Comparison of ENCODE assay signal across 10 cellular contexts in genomic region chr1:207838156-207839082, GRCh38.
DNase-seq lines count a peak whose midpoint lies in the region; FAIRE-seq and TF ChIP-seq lines count a peak whose summit lies in the region.
"Had no signal": no experiment of that assay in that cellular context is flagged by ENCODE, and none has a peak within 500 bp of the region (broad histone marks: within the 10 kb centered on the region; RNA-seq: fewer than 3 reads in every experiment).

No MANE protein-coding gene starts in this region.

- TF ChIP-seq POLR2A in GM12892 (IDR thresholded peaks at IDR 0.05; ENCODE audit: low read depth, low read length): no peak
- TF ChIP-seq POLR2A in erythroblast (IDR thresholded peaks at IDR 0.05; ENCODE audit: low read length): no peak

- H3K27me3 Mint-ChIP-seq in activated CD4-positive, alpha-beta memory T cell treated with anti-CD3 and anti-CD28 coated beads for 36 hours: no peaks in the 10 kb centered on the region
- H3K27me3 Mint-ChIP-seq in dendritic cell treated with granulocyte-macrophage colony-stimulating factor and Interleukin-4, amounts not matched to agents 40 ng/mL and 50 ng/mL, for 4 days: no peaks in the 10 kb centered on the region

- H3K27ac Mint-ChIP-seq in activated CD4-positive, alpha-beta memory T cell treated with anti-CD3 and anti-CD28 coated beads for 36 hours: peak overlapping the region; percentile 56
- peak overlapping the region; percentile 3 for H3K27ac Mint-ChIP-seq in dendritic cell treated with granulocyte-macrophage colony-stimulating factor and Interleukin-4, amounts not matched to agents 40 ng/mL and 50 ng/mL, for 4 days

- H3K27me3 ChIP-seq in mesenchymal stem cell (ENCODE audit: control insufficient read depth in 1 of 2, insufficient read depth in 1 of 2, low read length in 2 of 2) (no peaks in the 10 kb centered on the region), H7 (ENCODE audit: control insufficient read depth, insufficient read depth, low read length) (no peaks in the 10 kb centered on the region; the same call in 1 of the 2 replicates)

- peaks cover 14% of the 10 kb centered on the region for H3K79me1 ChIP-seq in mesenchymal stem cell (replicated peaks; ENCODE audit: low read length, poor library complexity, severe bottlenecking)

- no peak overlapping the region for H2AK5ac ChIP-seq in mesenchymal stem cell (ENCODE audit: low read length, severe bottlenecking)

- H4K91ac ChIP-seq in mesenchymal stem cell (ENCODE audit: low read length): no peak overlapping the region

- H3K4me3 ChIP-seq in mesenchymal stem cell (ENCODE audit: insufficient read depth in 1 of 2, low read depth in 1 of 2, low read length in 2 of 2) (no peak overlapping the region), H7 (ENCODE audit: insufficient read depth, low read depth, low read length) (no peak overlapping the region)

- peak overlapping the region; percentile 14 to 26 for H3K18ac ChIP-seq in mesenchymal stem cell (ENCODE audit: low read depth in 1 of 2, low read length in 2 of 2)

- no peaks in the 10 kb centered on the region for H3K9me3 Mint-ChIP-seq in activated CD4-positive, alpha-beta memory T cell treated with anti-CD3 and anti-CD28 coated beads for 36 hours
- H3K9me3 Mint-ChIP-seq in dendritic cell treated with granulocyte-macrophage colony-stimulating factor and Interleukin-4, amounts not matched to agents 40 ng/mL and 50 ng/mL, for 4 days: no peaks in the 10 kb centered on the region

- H2BK15ac ChIP-seq in mesenchymal stem cell (ENCODE audit: low read depth, poor library complexity, severe bottlenecking): no peak overlapping the region

- H2BK120ac ChIP-seq in mesenchymal stem cell (ENCODE audit: low read depth, low read length): no peak overlapping the region

- CTCF ChIA-PET in activated CD4-positive, alpha-beta memory T cell treated with anti-CD3 and anti-CD28 coated beads for 36 hours (lab: Charles Lee): interaction anchor here (0.8 to 6.2 kb wide), 7 partner anchors 9 to 125 kb away, joined by 3 to 43 read pairs (median 5); no protein-coding TSS in a partner anchor

- H3K4me1 Mint-ChIP-seq in activated CD4-positive, alpha-beta memory T cell treated with anti-CD3 and anti-CD28 coated beads for 36 hours (ENCODE audit: low read depth): peaks cover 69% of the 10 kb centered on the region
- peaks cover 76% of the 10 kb centered on the region for H3K4me1 Mint-ChIP-seq in dendritic cell treated with granulocyte-macrophage colony-stimulating factor and Interleukin-4, amounts not matched to agents 40 ng/mL and 50 ng/mL, for 4 days (ENCODE audit: low read depth)

- no peak overlapping the region for H2BK5ac ChIP-seq in mesenchymal stem cell (ENCODE audit: low read depth, low read length, poor library complexity, severe bottlenecking)

- peaks cover 13% of the 10 kb centered on the region for H3K36me3 Mint-ChIP-seq in activated CD4-positive, alpha-beta memory T cell treated with anti-CD3 and anti-CD28 coated beads for 36 hours
- H3K36me3 Mint-ChIP-seq in dendritic cell treated with granulocyte-macrophage colony-stimulating factor and Interleukin-4, amounts not matched to agents 40 ng/mL and 50 ng/mL, for 4 days (ENCODE audit: low read depth): peaks cover 69% of the 10 kb centered on the region

- H3K4ac ChIP-seq in mesenchymal stem cell (ENCODE audit: low read depth in 1 of 2, low read length in 2 of 2): no peak overlapping the region

- H3K27ac ChIP-seq in mesenchymal stem cell (ENCODE audit: low read length, poor library complexity, severe bottlenecking) (no peak overlapping the region), substantia nigra (ENCODE audit: low read depth, low read length, poor library complexity, severe bottlenecking) (peak overlapping the region; percentile 51)

- H3K4me1 ChIP-seq in mesenchymal stem cell (ENCODE audit: control insufficient read depth, insufficient read depth, low read depth, low read length): peaks cover 1% of the 10 kb centered on the region

- POLR2A ChIA-PET in activated CD4-positive, alpha-beta memory T cell treated with anti-CD3 and anti-CD28 coated beads for 36 hours (lab: Charles Lee): interaction anchor here (0.8 to 0.9 kb wide), 2 partner anchors 20 to 38 kb away, joined by 3 read pairs; no protein-coding TSS in a partner anchor

- H2AFZ ChIP-seq in mesenchymal stem cell (ENCODE audit: low read depth, low read length): no peak overlapping the region

- peaks cover 0 to 3% of the 10 kb centered on the region in 2 experiments for H3K36me3 ChIP-seq in mesenchymal stem cell (ENCODE audit: control insufficient read depth in 1 of 2, insufficient read depth in 2 of 2, low read depth in 1 of 2, low read length in 2 of 2)
- no peaks in the 10 kb centered on the region for H3K36me3 ChIP-seq in H7 (replicated peaks; ENCODE audit: control insufficient read depth, insufficient read depth, low read length)

- intact Hi-C loops in activated CD4-positive, alpha-beta memory T cell treated with anti-CD3 and anti-CD28 coated beads for 36 hours (cut with micrococcal nuclease): no loop called here
- intact Hi-C loops in dendritic cell treated with granulocyte-macrophage colony-stimulating factor and Interleukin-4, amounts not matched to agents 40 ng/mL and 50 ng/mL, for 4 days (cut with micrococcal nuclease): no loop called here

- H3K9me3 ChIP-seq in mesenchymal stem cell (ENCODE audit: control insufficient read depth, low read length): no peaks in the 10 kb centered on the region

- no peak overlapping the region for H4K8ac ChIP-seq in mesenchymal stem cell (ENCODE audit: low read length)

- no peak for DNase-seq in activated CD4-positive, alpha-beta memory T cell treated with anti-CD3 and anti-CD28 coated beads for 36 hours
- DNase-seq in mesenchymal stem cell: no peak
- peak in 27 of 49 donors; percentile 19 to 82 (median 51) for DNase-seq in substantia nigra (lab: John Stamatoyannopoulos, UW)
- DNase-seq in H7: no peak
- DNase-seq in GM12892 (ENCODE audit: insufficient read length): no peak
- DNase-seq in erythroblast (lab: John Stamatoyannopoulos, UW): no peak
- DNase-seq: IMR-90 had no signal

- H2BK12ac ChIP-seq in mesenchymal stem cell (ENCODE audit: low read length in 2 of 2): no peak overlapping the region

- no peak overlapping the region for H3K9ac ChIP-seq in mesenchymal stem cell (ENCODE audit: low read length)

- no peak overlapping the region for H3K4me2 ChIP-seq in mesenchymal stem cell (ENCODE audit: low read length, poor library complexity, severe bottlenecking)

- peak overlapping the region in 1 of 2 experiments; percentile 9 for H3K23ac ChIP-seq in mesenchymal stem cell (ENCODE audit: low read length in 2 of 2)

- FAIRE-seq in GM12892 (lab: Jason Lieb, UNC): no peak
- FAIRE-seq: frontal cortex, H54 had no signal

- peak overlapping the region in 1 of 2 experiments; percentile 80 for H3K14ac ChIP-seq in mesenchymal stem cell (ENCODE audit: low read length in 2 of 2)

- no peak overlapping the region for H3K4me3 Mint-ChIP-seq in activated CD4-positive, alpha-beta memory T cell treated with anti-CD3 and anti-CD28 coated beads for 36 hours
- no peak overlapping the region for H3K4me3 Mint-ChIP-seq in dendritic cell treated with granulocyte-macrophage colony-stimulating factor and Interleukin-4, amounts not matched to agents 40 ng/mL and 50 ng/mL, for 4 days

- WGBS in mesenchymal stem cell: 90% methylated on average over 13 of the region's 15 CpGs

Comparison
In these comparisons a context has a peak if more than half of its experiments do, and no peak if none do; other contexts are left out.
1. DNase-seq: peak in substantia nigra (27 of 49); none in activated CD4-positive, alpha-beta memory T cell treated with anti-CD3 and anti-CD28 coated beads for 36 hours (single experiment), mesenchymal stem cell (single experiment), H7 (single experiment), GM12892 (single experiment) and erythroblast (0 of 2).